In genomic region chr7:158463317-158463716, GRCh38 we compare ENCODE assay signal across 24 cellular contexts.
"Had no signal": no experiment of that assay in that cellular context is flagged by ENCODE, and none has a peak within 500 bp of the region (broad histone marks: within the 10 kb centered on the region; RNA-seq: fewer than 3 reads in every experiment).

No MANE protein-coding gene starts in this region.

- H3K9me3 ChIP-seq: left ventricle myocardium inferior, ovary, right atrium auricular region, stomach, testis, thyroid gland, transverse colon, upper lobe of left lung had no signal

- H3K4me2 ChIP-seq: hepatocyte, neural progenitor cell had no signal

- H3K36me3 ChIP-seq: left ventricle myocardium inferior, neural progenitor cell, ovary, right atrium auricular region, stomach, thyroid gland, transverse colon, upper lobe of left lung had no signal

- H2AFZ ChIP-seq: hepatocyte, neural progenitor cell had no signal

- DNase-seq: islet precursor cell; left ventricle myocardium inferior; mesendoderm; naive B cell; natural killer cell; nephron progenitor cell; ovary; stimulated activated CD4-positive, alpha-beta T cell treated with anti-CD3 and anti-CD28 coated beads, Interleukin-12 subunit alpha, Interleukin-12 subunit beta, amount 100 ng/mL, for 4 hours; stimulated activated CD4-positive, alpha-beta T cell treated with anti-CD3 and anti-CD28 coated beads, Interleukin-15, amount 100 ng/mL, for 24 hours; stimulated activated CD4-positive, alpha-beta T cell treated with anti-CD3 and anti-CD28 coated beads, Interleukin-2, amount 100 ng/mL, for 24 hours; stimulated activated CD4-positive, alpha-beta T cell treated with anti-CD3 and anti-CD28 coated beads, Interleukin-4, amount 100 ng/mL, for 1 hour; stimulated activated naive CD8-positive, alpha-beta T cell treated with anti-CD3 and anti-CD28 coated beads, Interleukin-15, Interleukin-2, amounts not matched to agents 100 U/mL and 50 U/mL, for 24 hours; stomach; testis; thyroid gland; transverse colon; upper lobe of left lung had no signal

- ATAC-seq: natural killer cell; sciatic nerve; stimulated activated effector memory CD8-positive, alpha-beta T cell treated with anti-CD3 and anti-CD28 coated beads, Interleukin-12 subunit alpha, Interleukin-12 subunit beta, amount 100 ng/mL, for 72 hours; stimulated activated naive CD8-positive, alpha-beta T cell treated with anti-CD3 and anti-CD28 coated beads, Interleukin-15, Interleukin-2, amounts not matched to agents 100 U/mL and 50 U/mL, for 24 hours had no signal

- H3K27me3 ChIP-seq: hepatocyte, neural progenitor cell, ovary, right atrium auricular region, testis, thyroid gland, transverse colon, upper lobe of left lung had no signal

- H3K4me1 ChIP-seq: left ventricle myocardium inferior, right atrium auricular region, stomach, testis, thyroid gland, transverse colon, upper lobe of left lung had no signal

- H3K27ac ChIP-seq: hepatocyte, left ventricle myocardium inferior, neural progenitor cell, ovary, right atrium auricular region, skin epidermis, stomach, testis, thyroid gland, transverse colon, upper lobe of left lung had no signal

- H3K4me3 ChIP-seq: hepatocyte, left ventricle myocardium inferior, lung, neural progenitor cell, ovary, right atrium auricular region, skin epidermis, stomach, testis, thyroid gland, transverse colon, upper lobe of left lung had no signal

- H3K9ac ChIP-seq: neural progenitor cell had no signal

- H3K79me2 ChIP-seq: hepatocyte had no signal
